Comparison of ENCODE assay signal across 1 cellular context in genomic region chr7:121279822-121280221, GRCh38.
TF ChIP-seq lines count a peak whose summit lies in the region.

No MANE protein-coding gene starts in this region.

TF ChIP-seq in HEK293T, 16 proteins besides CTCF, POLR2A, EP300 and RAD21 (continued from another document):
- no peak for TF ChIP-seq PKNOX1 (IDR thresholded peaks at IDR 0.05)
- no peak for TF ChIP-seq ARNT (IDR thresholded peaks at IDR 0.05)
- no peak for TF ChIP-seq CTBP1 (IDR thresholded peaks at IDR 0.05; ENCODE audit: borderline replicate concordance)
- TF ChIP-seq BHLHE40 (IDR thresholded peaks at IDR 0.05; ENCODE audit: borderline replicate concordance): no peak
